9 cellular contexts compared by ENCODE assay signal in genomic region chr11:34468209-34468841, GRCh38. TPM values are rescaled to one million over a fixed set of nuclear protein-coding genes. Genes with fewer than 3 reads are reported as not detected.
DNase-seq lines count a peak whose midpoint lies in the region; ATAC-seq, FAIRE-seq and TF ChIP-seq lines count a peak whose summit lies in the region.
"Had no signal": no experiment of that assay in that cellular context is flagged by ENCODE, and none has a peak within 500 bp of the region (broad histone marks: within the 10 kb centered on the region; RNA-seq: fewer than 3 reads in every experiment).

No MANE protein-coding gene starts in this region.

- H3K79me1 ChIP-seq in H1 (ENCODE audit: low read depth, low read length) = no peaks in the 10 kb centered on the region

- intact Hi-C loops in CD4-positive, alpha-beta memory T cell (cut with micrococcal nuclease) = loop anchor here (1.0 kb wide), 4 partner anchors 51 to 471 kb away; no protein-coding TSS in a partner anchor
- intact Hi-C loops in gastrocnemius medialis (cut with DNase I; ENCODE audit: low total_unique reads) = loop anchor here (2.0 kb wide), 1 partner anchor 30 kb away; the partner anchor contains the start of gene CAT

- peaks cover 49% of the 10 kb centered on the region for H3K36me3 ChIP-seq in CD4-positive, alpha-beta memory T cell (ENCODE audit: insufficient read depth, low read length)
- H3K36me3 ChIP-seq in H1 (ENCODE audit: control insufficient read depth in 2 of 4, insufficient read depth in 4 of 4, low read length in 3 of 4) (peaks cover 0 to 16% (median 3%) of the 10 kb centered on the region in 4 experiments; a peak in 5 of 8 replicates), gastrocnemius medialis (peaks cover 0 to 84% of the 10 kb centered on the region in 2 donors)

- H2BK12ac ChIP-seq in H1 (ENCODE audit: low read depth, low read length) = no peak overlapping the region

- 83% methylated on average over 8 of the region's 8 CpGs; no CpG with 5 or more reads in 1 of the 2 experiments for WGBS in H1 (ENCODE audit: extremely low coverage in 1 of 2, insufficient coverage in 1 of 2, insufficient read length in 1 of 2, insufficient replicate concordance in 2 of 2, low coverage in 1 of 2, low lambda C conversion rate in 2 of 2, missing lambda C conversion rate in 1 of 2), 2 experiments

- no peak overlapping the region for H2BK20ac ChIP-seq in H1 (ENCODE audit: low read length)

- H3K27ac ChIP-seq in CD4-positive, alpha-beta memory T cell (ENCODE audit: low read depth, low read length) = no peak overlapping the region
- no peak overlapping the region for H3K27ac ChIP-seq in H1 (ENCODE audit: low read depth, low read length)
- H3K27ac ChIP-seq in gastrocnemius medialis = no peak overlapping the region

- TF ChIP-seq CTCF in H1 (IDR thresholded peaks at IDR 0.05; ENCODE audit: control extremely low read depth in 1 of 3, insufficient read depth in 1 of 3, low read depth in 1 of 3, low read length in 3 of 3) (peak; percentile 2 to 74 (median 68)), gastrocnemius medialis (IDR thresholded peaks at IDR 0.05 in 4 of 5, conservative IDR thresholded peaks at IDR 0.05 in 1 of 5) (peak in 4 of 5 experiments; percentile 39 to 61 (median 52))

- H3K27ac Mint-ChIP-seq in CD4-positive, alpha-beta memory T cell = peak overlapping the region in 2 of 7 donors; percentile 25 to 77
- no peak overlapping the region for H3K27ac Mint-ChIP-seq in T-helper 17 cell

- peak; percentile 61 for ATAC-seq in T-helper 17 cell
- ATAC-seq in gastrocnemius medialis = no peak
- no peak for ATAC-seq in GM18909 (IDR thresholded peaks at IDR 0.05; ENCODE audit: poor library complexity, unreplicated experiment)
- ATAC-seq in HG03025 (IDR thresholded peaks at IDR 0.05; ENCODE audit: low FRiP score, unreplicated experiment) = no peak

- no peak overlapping the region for H2AFZ ChIP-seq in H1 (ENCODE audit: low read length)

- H3K4me2 ChIP-seq in H1 (ENCODE audit: insufficient read depth in 1 of 2, low read depth in 2 of 2, low read length in 2 of 2) = no peak overlapping the region

- no peak overlapping the region for H3K9ac ChIP-seq in H1 (replicated peaks in 1 of 4; ENCODE audit: extremely low read depth in 1 of 4, low read depth in 3 of 4, low read length in 3 of 4)

- H3K4ac ChIP-seq in H1 (replicated peaks; ENCODE audit: insufficient read length, low read depth, low read length) = no peak overlapping the region

- no peak overlapping the region for H3K14ac ChIP-seq in H1 (ENCODE audit: insufficient read length)

- H3K79me2 ChIP-seq in H1 (ENCODE audit: control insufficient read depth in 1 of 2, insufficient read depth in 2 of 2, low read length in 2 of 2) = no peaks in the 10 kb centered on the region

- no peak overlapping the region for H4K5ac ChIP-seq in H1 (ENCODE audit: insufficient read length, low read depth, low read length)

- peak in 4 of 5 donors; percentile 12 to 29 (median 28) for DNase-seq in CD4-positive, alpha-beta memory T cell
- DNase-seq in HCEC 1CT = peak; percentile 30
- DNase-seq in T-helper 17 cell = peak in 1 of 3 donors; percentile 10
- DNase-seq in H1 (ENCODE audit: low read depth in 1 of 2, low spot score in 2 of 2) = peak; percentile 7 to 57
- no peak for DNase-seq in gastrocnemius medialis
- DNase-seq in OCI-M2 (lab: John Stamatoyannopoulos, UW; ENCODE audit: unreplicated experiment) = no peak

- H3K4me3 Mint-ChIP-seq in CD4-positive, alpha-beta memory T cell = no peak overlapping the region
- H3K4me3 Mint-ChIP-seq in T-helper 17 cell = no peak overlapping the region

- H3K27me3 ChIP-seq in CD4-positive, alpha-beta memory T cell (ENCODE audit: insufficient read depth, low read length) = no peaks in the 10 kb centered on the region
- H3K27me3 ChIP-seq in H1 (replicated peaks in 1 of 4; ENCODE audit: control insufficient read depth in 3 of 4, extremely low read depth in 1 of 4, insufficient read depth in 3 of 4, low read length in 3 of 4) = no peaks in the 10 kb centered on the region
- no peaks in the 10 kb centered on the region for H3K27me3 ChIP-seq in gastrocnemius medialis

- H3K27me3 Mint-ChIP-seq in CD4-positive, alpha-beta memory T cell = no peaks in the 10 kb centered on the region
- H3K27me3 Mint-ChIP-seq in T-helper 17 cell = no peaks in the 10 kb centered on the region

- H3K23ac ChIP-seq in H1 (ENCODE audit: insufficient read length) = no peak overlapping the region

- H3K9me3 Mint-ChIP-seq in CD4-positive, alpha-beta memory T cell = peaks cover 0 to 18% (median 13%) of the 10 kb centered on the region in 8 donors

- TF ChIP-seq RAD21 in H1 (IDR thresholded peaks at IDR 0.05 in 1 of 2, conservative IDR thresholded peaks at IDR 0.05 in 1 of 2; ENCODE audit: low read depth in 2 of 2, low read length in 2 of 2) = peak; percentile 77 to 79

- POLR2A ChIA-PET in CD4-positive, alpha-beta memory T cell (lab: Charles Lee; ENCODE audit: partially characterized antibody) = interaction anchor here (2.0 kb wide), 1 partner anchor 29 kb away, joined by 5 read pairs; no protein-coding TSS in a partner anchor
- POLR2A ChIA-PET in H1 (lab: Charles Lee; ENCODE audit: partially characterized antibody) = no interaction called here

- no peaks in the 10 kb centered on the region for H3K23me2 ChIP-seq in H1 (ENCODE audit: low read depth, low read length)

- no peak overlapping the region for H3K4me3 ChIP-seq in CD4-positive, alpha-beta memory T cell (ENCODE audit: low read length in 2 of 2)
- H3K4me3 ChIP-seq in H1 (ENCODE audit: extremely low read depth in 1 of 4, insufficient read depth in 2 of 4, low read depth in 3 of 4, low read length in 4 of 4) = no peak overlapping the region
- H3K4me3 ChIP-seq in gastrocnemius medialis = no peak overlapping the region

- TF ChIP-seq POLR2A in H1 (IDR thresholded peaks at IDR 0.05; ENCODE audit: control extremely low read depth in 1 of 2, low read depth in 2 of 2, low read length in 2 of 2) (no peak), gastrocnemius medialis (IDR thresholded peaks at IDR 0.05) (no peak)

- TF ChIP-seq EP300 in H1 (IDR thresholded peaks at IDR 0.05; ENCODE audit: borderline replicate concordance in 1 of 2, low read depth in 2 of 2, low read length in 2 of 2) = no peak

- no peak overlapping the region for H3K56ac ChIP-seq in H1 (replicated peaks; ENCODE audit: insufficient read length, low read depth, low read length)

- peaks cover 6 to 16% (median 9%) of the 10 kb centered on the region in 4 donors for H3K4me1 Mint-ChIP-seq in CD4-positive, alpha-beta memory T cell
- H3K4me1 Mint-ChIP-seq in T-helper 17 cell = no peaks in the 10 kb centered on the region

- no peak overlapping the region for H2BK15ac ChIP-seq in H1 (ENCODE audit: low read length)

- H2BK120ac ChIP-seq in H1 (replicated peaks; ENCODE audit: low read depth, low read length) = no peak overlapping the region

- peaks cover 73 to 80% of the 10 kb centered on the region in 2 donors for H3K36me3 Mint-ChIP-seq in CD4-positive, alpha-beta memory T cell
- H3K36me3 Mint-ChIP-seq in T-helper 17 cell (ENCODE audit: low read depth) = peaks cover under 1% of the 10 kb centered on the region

- H2BK5ac ChIP-seq in H1 (ENCODE audit: low read depth, low read length) = no peak overlapping the region

- CTCF ChIA-PET in CD4-positive, alpha-beta memory T cell (lab: Charles Lee; ENCODE audit: partially characterized antibody) = interaction anchor here (0.7 to 3.3 kb wide), 18 partner anchors 10 to 729 kb away, joined by 3 to 22 read pairs (median 4); partner anchors contain the start of gene ABTB2
- CTCF ChIA-PET in H1 (lab: Charles Lee; ENCODE audit: partially characterized antibody) = interaction anchor here (0.6 to 3.2 kb wide), 24 partner anchors 9 to 660 kb away, joined by 3 to 10 read pairs (median 4); no protein-coding TSS in a partner anchor

- peaks cover 0 to 6% of the 10 kb centered on the region in 2 donors for H3K9me3 ChIP-seq in CD4-positive, alpha-beta memory T cell (ENCODE audit: control insufficient read depth in 1 of 2, low read length in 2 of 2)
- no peaks in the 10 kb centered on the region for H3K9me3 ChIP-seq in T-helper 17 cell (ENCODE audit: control insufficient read depth, low read length, poor library complexity, severe bottlenecking)
- peaks cover 12% of the 10 kb centered on the region in 2 experiments; a peak in 2 of 4 replicates for H3K9me3 ChIP-seq in H1 (ENCODE audit: insufficient read depth in 2 of 2, low read depth in 1 of 2, low read length in 1 of 2)
- H3K9me3 ChIP-seq in gastrocnemius medialis = no peaks in the 10 kb centered on the region

- H3K18ac ChIP-seq in H1 (ENCODE audit: extremely low read depth, low read length) = no peak overlapping the region

- peak; percentile 36 for FAIRE-seq in H1 (lab: Jason Lieb, UNC)

- H4K8ac ChIP-seq in H1 (ENCODE audit: extremely low read depth, insufficient read depth, low read length) = no peak overlapping the region

- no peaks in the 10 kb centered on the region for H4K20me1 ChIP-seq in H1 (replicated peaks in 1 of 2; ENCODE audit: control insufficient read depth in 1 of 2, insufficient read depth in 2 of 2, low read length in 2 of 2)

- peaks cover 5% of the 10 kb centered on the region for H3K4me1 ChIP-seq in CD4-positive, alpha-beta memory T cell (ENCODE audit: insufficient read depth, low read length)
- no peaks in the 10 kb centered on the region for H3K4me1 ChIP-seq in H1 (replicated peaks in 1 of 4; ENCODE audit: control insufficient read depth in 3 of 4, insufficient read depth in 4 of 4, low read length in 3 of 4)
- H3K4me1 ChIP-seq in gastrocnemius medialis = no peaks in the 10 kb centered on the region

- in situ Hi-C loops in gastrocnemius medialis (cut with MboI; ENCODE audit: low sequenced_read_pairs in 4 of 4) = no loop called here

- no peak overlapping the region for H4K91ac ChIP-seq in H1 (replicated peaks; ENCODE audit: insufficient read length, low read length)

- H2AK5ac ChIP-seq in H1 (ENCODE audit: low read depth, low read length) = no peak overlapping the region

RNA-seq across cellular contexts. Expression of gene CAT, which starts 29.6 kb away (rescaled TPM):
- total RNA-seq in CD4-positive, alpha-beta memory T cell = 10 to 100 TPM; 35.1 to 38.4 TPM
- 100 to 1,000 TPM in 1 of 2 donors, 10 to 100 TPM in 1; 81.1 to 156 TPM for polyA plus RNA-seq in CD4-positive, alpha-beta memory T cell
- total RNA-seq in T-helper 17 cell = 10 to 100 TPM; 22.2 to 27.8 TPM
- 14.3 and 15.0 TPM in 2 replicates for total RNA-seq in H1 (2021; fragmentation: NEBNext Ultra II Directional; extraction: Animal tissue kit (Norgen Biotek cat#: 25700))
- 7.3 and 9.6 TPM in 2 replicates for polyA plus RNA-seq in H1 (2011; rRNA removed)
- polyA plus RNA-seq in H1 (2011; cell fraction: cytosol; rRNA removed) = 10.4 TPM
- polyA plus RNA-seq in H1 (2011; cell fraction: nucleus; rRNA removed) = 13.2 TPM
- 5.8 to 7.0 TPM (median 6.8 TPM) in 4 replicates for polyA plus RNA-seq in H1 (2012, experiment 1 of 2)
- 1.5 TPM for polyA plus RNA-seq in H1 (2012, experiment 2 of 2)
- polyA plus RNA-seq in H1 (2013, experiment 1 of 2) = 8.7 TPM
- 7.2 TPM for polyA plus RNA-seq in H1 (2013, experiment 2 of 2)
- polyA minus RNA-seq in H1 (2011; rRNA and poly(A)+ RNA removed) = 8.6 and 11.6 TPM in 2 replicates
- 8.3 TPM for polyA minus RNA-seq in H1 (2011; cell fraction: cytosol; rRNA and poly(A)+ RNA removed)
- polyA minus RNA-seq in H1 (2011; cell fraction: nucleus; rRNA and poly(A)+ RNA removed) = 11.2 TPM
- total RNA-seq in gastrocnemius medialis = 100 to 1,000 TPM; 107 to 150 (median 128) TPM

RNA-seq across cellular contexts. Expression of gene ELF5, which starts 45.3 kb away (rescaled TPM):
- not detected for total RNA-seq in CD4-positive, alpha-beta memory T cell
- not detected for polyA plus RNA-seq in CD4-positive, alpha-beta memory T cell
- total RNA-seq in T-helper 17 cell (not detected), gastrocnemius medialis (not detected)
- not detected in 2 replicates for total RNA-seq in H1 (2021; fragmentation: NEBNext Ultra II Directional; extraction: Animal tissue kit (Norgen Biotek cat#: 25700))
- polyA plus RNA-seq in H1 (2011; rRNA removed) = not detected in 2 replicates
- not detected for polyA plus RNA-seq in H1 (2011; cell fraction: cytosol; rRNA removed)
- polyA plus RNA-seq in H1 (2011; cell fraction: nucleus; rRNA removed) = not detected
- not detected in 4 replicates for polyA plus RNA-seq in H1 (2012, experiment 1 of 2)
- polyA plus RNA-seq in H1 (2012, experiment 2 of 2) = not detected
- not detected for polyA plus RNA-seq in H1 (2013, experiment 1 of 2)
- not detected for polyA plus RNA-seq in H1 (2013, experiment 2 of 2)
- polyA minus RNA-seq in H1 (2011; rRNA and poly(A)+ RNA removed) = not detected in 2 replicates
- not detected for polyA minus RNA-seq in H1 (2011; cell fraction: cytosol; rRNA and poly(A)+ RNA removed)
- not detected for polyA minus RNA-seq in H1 (2011; cell fraction: nucleus; rRNA and poly(A)+ RNA removed)
- total RNA-seq: mononuclear cell had no signal

Comparison
In these comparisons a context has a peak if more than half of its experiments do, and no peak if none do; other contexts are left out.
1. DNase-seq: peak in CD4-positive, alpha-beta memory T cell (4 of 5), HCEC 1CT (single experiment) and H1 (2 of 2); none in gastrocnemius medialis (0 of 2) and OCI-M2 (single experiment).